In the genomic region with DNA sequence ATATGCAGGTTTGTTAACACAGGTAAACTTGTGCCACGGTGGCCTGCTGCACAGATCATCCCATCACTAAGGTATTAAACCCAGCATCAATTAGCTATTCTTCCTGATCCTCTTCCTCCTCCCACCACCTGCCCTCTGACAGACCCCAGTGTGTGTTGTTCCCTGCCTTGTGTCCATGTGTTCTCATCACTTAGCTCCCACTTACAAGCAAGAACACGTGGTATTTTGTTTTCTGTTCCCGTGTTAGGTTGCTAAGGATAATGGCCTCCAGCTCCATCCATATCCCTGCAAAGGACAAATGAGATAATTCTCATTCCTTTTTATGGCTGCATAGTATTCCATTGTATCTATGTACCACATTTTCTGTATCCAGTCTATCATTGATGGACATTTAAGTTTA, we compare ENCODE assay signal across 11 cellular contexts.
"Had no signal": no experiment of that assay in that cellular context is flagged by ENCODE, and none has a peak within 500 bp of the region (broad histone marks: within the 10 kb centered on the region; RNA-seq: fewer than 3 reads in every experiment).

No MANE protein-coding gene starts in this region.

- H3K4me3 Mint-ChIP-seq: GM23338, H9, HFFc6 had no signal

- DNase-seq: GM23248, GOT3, H7, H9, HCEC 1CT, HFFc6 had no signal

- H3K9me3 ChIP-seq: HAP-1 had no signal

- H3K4me3 ChIP-seq: GM23248, GM23338, HAP-1 had no signal

- H3K4me1 ChIP-seq: HAP-1 had no signal

- H3K27ac Mint-ChIP-seq: GM23338, H9, HFFc6 had no signal

- H2AFZ ChIP-seq: GM23248, GM23338 had no signal

- FAIRE-seq: H1, H54 had no signal

- ATAC-seq: GM23338, HCT116 had no signal

- H3K36me3 ChIP-seq: HAP-1 had no signal

- H3K4me2 ChIP-seq: GM23338 had no signal

- H3K27ac ChIP-seq: GM23248 had no signal

- H3K9ac ChIP-seq: GM23248 had no signal
